1 cellular context compared by ENCODE assay signal in genomic region chr1:27959792-27960603, GRCh38.
TF ChIP-seq lines count a peak whose summit lies in the region.

Gene XKR8 (plus strand): TSS chr1:27959973. CDS start chr1:27960070, 97 bp downstream.

TF ChIP-seq in H1, 55 proteins besides CTCF, POLR2A, EP300 and RAD21 (continued from another document):
- TF ChIP-seq PHF8 (conservative IDR thresholded peaks at IDR 0.05; ENCODE audit: low read depth, low read length) (peak; percentile 67; the same call in 1 of the 2 replicates), TCF12 (IDR thresholded peaks at IDR 0.05; ENCODE audit: low read depth, low read length) (no peak), SUZ12 (IDR thresholded peaks at IDR 0.05; ENCODE audit: low read length) (no peak)
